19 cellular contexts compared by ENCODE assay signal in the genomic region with DNA sequence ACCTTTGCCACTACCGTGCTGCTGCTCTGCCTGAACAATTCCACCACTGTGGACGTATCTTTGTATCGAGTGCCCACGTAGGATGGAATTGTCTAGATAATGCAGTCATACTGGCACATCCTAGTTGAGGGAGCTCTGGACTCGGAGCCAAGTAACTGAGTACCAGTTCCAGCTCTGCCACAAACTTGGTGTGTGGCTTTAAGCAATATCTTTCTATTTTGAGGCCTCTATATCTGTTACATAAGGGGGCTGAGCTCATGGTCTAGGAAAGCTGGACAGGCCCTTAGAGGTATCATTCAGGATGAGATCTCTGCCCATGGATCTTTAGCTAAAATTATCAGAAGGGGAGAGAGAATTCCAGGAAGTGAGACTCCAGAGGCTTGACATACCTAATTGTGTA. TPM values are rescaled to one million over a fixed set of nuclear protein-coding genes. Genes with fewer than 3 reads are reported as not detected.
A peak's percentile ranks its signal among the peaks of the same experiment; 100 is the strongest.
DNase-seq lines count a peak whose midpoint lies in the region; ATAC-seq and TF ChIP-seq lines count a peak whose summit lies in the region.
"Had no signal": no experiment of that assay in that cellular context is flagged by ENCODE, and none has a peak within 500 bp of the region (broad histone marks: within the 10 kb centered on the region; RNA-seq: fewer than 3 reads in every experiment).

No MANE protein-coding gene starts in this region.

- no peak overlapping the region for H3K4me3 ChIP-seq in heart left ventricle
- no peak overlapping the region for H3K4me3 ChIP-seq in right cardiac atrium (ENCODE audit: low read length)
- H3K4me3 ChIP-seq: BLaER1 had no signal

- TF ChIP-seq POLR2A in heart left ventricle (IDR thresholded peaks at IDR 0.05), result no peak

- H3K4me1 ChIP-seq in heart left ventricle (no peaks in the 10 kb centered on the region), right cardiac atrium (ENCODE audit: control insufficient read depth, insufficient read depth, low read length) (no peaks in the 10 kb centered on the region)
- H3K4me1 ChIP-seq: BE2C, BLaER1, Caco-2 had no signal

- no peak overlapping the region for H3K27ac ChIP-seq in heart left ventricle
- no peak overlapping the region for H3K27ac ChIP-seq in right cardiac atrium (ENCODE audit: low read length)
- H3K27ac ChIP-seq: BLaER1, C4-2B had no signal

- H3K9me3 Mint-ChIP-seq in osteocyte (ENCODE audit: unreplicated experiment), result peaks cover 54% of the 10 kb centered on the region
- H3K9me3 Mint-ChIP-seq: CD4-positive, alpha-beta T cell; CD8-positive, alpha-beta T cell had no signal

- H3K9me3 ChIP-seq in heart left ventricle (no peaks in the 10 kb centered on the region), right cardiac atrium (ENCODE audit: control insufficient read depth, low read length) (no peaks in the 10 kb centered on the region)
- H3K9me3 ChIP-seq: BE2C, BLaER1, Caco-2 had no signal

- H3K4me3 Mint-ChIP-seq in osteocyte (ENCODE audit: unreplicated experiment), result no peak overlapping the region
- H3K4me3 Mint-ChIP-seq: CD4-positive, alpha-beta T cell; CD8-positive, alpha-beta T cell had no signal

- no peaks in the 10 kb centered on the region for H3K27me3 ChIP-seq in heart left ventricle
- H3K27me3 ChIP-seq in right cardiac atrium (ENCODE audit: control insufficient read depth, insufficient read depth), result no peaks in the 10 kb centered on the region
- H3K27me3 ChIP-seq: BE2C had no signal

- H3K36me3 ChIP-seq in heart left ventricle, result peaks cover 0 to 38% (median 15%) of the 10 kb centered on the region in 9 donors
- H3K36me3 ChIP-seq: BE2C, BLaER1 had no signal

- no peaks in the 10 kb centered on the region for H3K36me3 Mint-ChIP-seq in osteocyte (ENCODE audit: unreplicated experiment)
- H3K36me3 Mint-ChIP-seq: CD8-positive, alpha-beta T cell had no signal

- peak; percentile 47 to 82 (median 68) for ATAC-seq in heart left ventricle
- no peak for ATAC-seq in left cardiac atrium
- peak; percentile 68 for ATAC-seq in left ventricle myocardium superior
- ATAC-seq in right cardiac atrium, result no peak
- ATAC-seq: CD8-positive, alpha-beta T cell had no signal

- no peak for DNase-seq in heart left ventricle
- no peak for DNase-seq in left cardiac atrium
- DNase-seq in left ventricle myocardium superior, result no peak
- no peak for DNase-seq in right cardiac atrium
- DNase-seq in osteocyte (ENCODE audit: extremely low spot score, unreplicated experiment), result peak; percentile 42
- no peak for DNase-seq in C1 segment of cervical spinal cord (lab: John Stamatoyannopoulos, UW)
- DNase-seq: 8988T; ACHN; BE2C; Caco-2; Calu3; CD4-positive, alpha-beta T cell; CD8-positive, alpha-beta T cell; DMS79 treated with DMSO at 0.1 percent for 48 hours; GF-D8 had no signal

- no peak for TF ChIP-seq CTCF in heart left ventricle (IDR thresholded peaks at IDR 0.05)
- no peak for TF ChIP-seq CTCF in osteocyte (IDR thresholded peaks at IDR 0.05)

- H3K27ac Mint-ChIP-seq in osteocyte (ENCODE audit: unreplicated experiment), result no peak overlapping the region
- H3K27ac Mint-ChIP-seq: CD4-positive, alpha-beta T cell; CD8-positive, alpha-beta T cell had no signal

- intact Hi-C loops in heart left ventricle (cut with DNase I), result no loop called here
- intact Hi-C loops in left cardiac atrium (cut with DNase I), result no loop called here
- intact Hi-C loops in left ventricle myocardium superior (cut with micrococcal nuclease), result no loop called here
- intact Hi-C loops in right cardiac atrium (cut with DNase I), result no loop called here

- H3K27me3 Mint-ChIP-seq in osteocyte (ENCODE audit: unreplicated experiment), result no peaks in the 10 kb centered on the region
- H3K27me3 Mint-ChIP-seq: CD4-positive, alpha-beta T cell had no signal

- H3K4me1 Mint-ChIP-seq in osteocyte (ENCODE audit: unreplicated experiment), result no peaks in the 10 kb centered on the region

- 50 to 81% (median 73%) methylated on average over 5 of the region's 5 CpGs for WGBS in heart left ventricle, 4 donors
- WGBS in right cardiac atrium, result 61% methylated on average over 5 of the region's 5 CpGs

RNA-seq across cellular contexts. Expression of gene GABRE, which starts 12.4 kb away (rescaled TPM):
- total RNA-seq in heart left ventricle (10 to 100 TPM; 18.2 to 52.9 (median 30.6) TPM), left cardiac atrium (10 to 100 TPM; 14.7 to 20.8 TPM), left ventricle myocardium superior (22.9 TPM), right cardiac atrium (10 to 100 TPM; 11.7 to 15.3 (median 12.4) TPM), osteocyte (0.71 and 1.4 TPM in 2 replicates)
- polyA plus RNA-seq in heart left ventricle (10 to 100 TPM in 1 of 2 donors, 1 to 10 TPM in 1; 3.5 to 32.4 TPM), right cardiac atrium (8.8 TPM)
- total RNA-seq: A673; CD4-positive, alpha-beta T cell; CD8-positive, alpha-beta T cell had no signal

RNA-seq across cellular contexts. Expression of gene MAGEA4, which starts 49.3 kb away (rescaled TPM):
- total RNA-seq in heart left ventricle, result not detected
- polyA plus RNA-seq in heart left ventricle, result not detected
- not detected for total RNA-seq in left cardiac atrium
- total RNA-seq in left ventricle myocardium superior, result not detected
- total RNA-seq in right cardiac atrium, result not detected
- not detected for polyA plus RNA-seq in right cardiac atrium
- total RNA-seq in osteocyte, result not detected in 2 replicates
- total RNA-seq: A673; Caco-2; Calu3; CD4-positive, alpha-beta T cell; CD8-positive, alpha-beta T cell had no signal
- polyA plus RNA-seq: AG04450 had no signal

Comparison
In these comparisons a context has a peak if more than half of its experiments do, and no peak if none do; other contexts are left out.
1. ATAC-seq: peak in heart left ventricle (4 of 4) and left ventricle myocardium superior (single experiment); none in left cardiac atrium (0 of 2) and right cardiac atrium (0 of 2).